In the genomic region with DNA sequence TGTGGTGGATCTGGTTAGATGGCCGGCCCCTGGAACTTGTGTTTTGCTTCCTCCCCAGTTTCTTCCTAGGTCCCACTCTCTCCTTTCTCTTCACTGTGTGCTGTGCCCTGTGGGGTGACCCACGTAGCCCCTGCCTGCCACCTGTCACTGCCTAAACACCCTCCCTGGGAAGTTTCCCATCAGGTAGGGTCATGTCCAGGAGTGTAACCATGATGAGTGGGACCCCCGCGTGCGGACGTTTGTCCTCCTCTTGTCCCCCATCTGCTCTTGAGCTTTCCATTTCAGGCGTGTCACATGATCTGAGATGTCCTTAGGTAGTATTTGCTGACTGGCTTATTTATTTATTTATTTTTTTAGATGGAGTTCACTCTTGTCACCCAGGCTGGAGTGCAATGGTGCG, we compare ENCODE assay signal across 1 cellular context.
TF ChIP-seq lines count a peak whose summit lies in the region.

No MANE protein-coding gene starts in this region.

TF ChIP-seq in H1, 55 proteins besides CTCF, POLR2A, EP300 and RAD21:
- TF ChIP-seq SP4 (IDR thresholded peaks at IDR 0.05; ENCODE audit: low read length) (no peak), POU5F1 (IDR thresholded peaks at IDR 0.05; ENCODE audit: low read depth, low read length) (no peak), SIX5 (IDR thresholded peaks at IDR 0.05; ENCODE audit: low read depth, low read length) (no peak), RNF2 (IDR thresholded peaks at IDR 0.05; ENCODE audit: borderline replicate concordance, low read depth, low read length, missing control alignments, poor library complexity, severe bottlenecking) (no peak)
- TF ChIP-seq, protein P1, sequence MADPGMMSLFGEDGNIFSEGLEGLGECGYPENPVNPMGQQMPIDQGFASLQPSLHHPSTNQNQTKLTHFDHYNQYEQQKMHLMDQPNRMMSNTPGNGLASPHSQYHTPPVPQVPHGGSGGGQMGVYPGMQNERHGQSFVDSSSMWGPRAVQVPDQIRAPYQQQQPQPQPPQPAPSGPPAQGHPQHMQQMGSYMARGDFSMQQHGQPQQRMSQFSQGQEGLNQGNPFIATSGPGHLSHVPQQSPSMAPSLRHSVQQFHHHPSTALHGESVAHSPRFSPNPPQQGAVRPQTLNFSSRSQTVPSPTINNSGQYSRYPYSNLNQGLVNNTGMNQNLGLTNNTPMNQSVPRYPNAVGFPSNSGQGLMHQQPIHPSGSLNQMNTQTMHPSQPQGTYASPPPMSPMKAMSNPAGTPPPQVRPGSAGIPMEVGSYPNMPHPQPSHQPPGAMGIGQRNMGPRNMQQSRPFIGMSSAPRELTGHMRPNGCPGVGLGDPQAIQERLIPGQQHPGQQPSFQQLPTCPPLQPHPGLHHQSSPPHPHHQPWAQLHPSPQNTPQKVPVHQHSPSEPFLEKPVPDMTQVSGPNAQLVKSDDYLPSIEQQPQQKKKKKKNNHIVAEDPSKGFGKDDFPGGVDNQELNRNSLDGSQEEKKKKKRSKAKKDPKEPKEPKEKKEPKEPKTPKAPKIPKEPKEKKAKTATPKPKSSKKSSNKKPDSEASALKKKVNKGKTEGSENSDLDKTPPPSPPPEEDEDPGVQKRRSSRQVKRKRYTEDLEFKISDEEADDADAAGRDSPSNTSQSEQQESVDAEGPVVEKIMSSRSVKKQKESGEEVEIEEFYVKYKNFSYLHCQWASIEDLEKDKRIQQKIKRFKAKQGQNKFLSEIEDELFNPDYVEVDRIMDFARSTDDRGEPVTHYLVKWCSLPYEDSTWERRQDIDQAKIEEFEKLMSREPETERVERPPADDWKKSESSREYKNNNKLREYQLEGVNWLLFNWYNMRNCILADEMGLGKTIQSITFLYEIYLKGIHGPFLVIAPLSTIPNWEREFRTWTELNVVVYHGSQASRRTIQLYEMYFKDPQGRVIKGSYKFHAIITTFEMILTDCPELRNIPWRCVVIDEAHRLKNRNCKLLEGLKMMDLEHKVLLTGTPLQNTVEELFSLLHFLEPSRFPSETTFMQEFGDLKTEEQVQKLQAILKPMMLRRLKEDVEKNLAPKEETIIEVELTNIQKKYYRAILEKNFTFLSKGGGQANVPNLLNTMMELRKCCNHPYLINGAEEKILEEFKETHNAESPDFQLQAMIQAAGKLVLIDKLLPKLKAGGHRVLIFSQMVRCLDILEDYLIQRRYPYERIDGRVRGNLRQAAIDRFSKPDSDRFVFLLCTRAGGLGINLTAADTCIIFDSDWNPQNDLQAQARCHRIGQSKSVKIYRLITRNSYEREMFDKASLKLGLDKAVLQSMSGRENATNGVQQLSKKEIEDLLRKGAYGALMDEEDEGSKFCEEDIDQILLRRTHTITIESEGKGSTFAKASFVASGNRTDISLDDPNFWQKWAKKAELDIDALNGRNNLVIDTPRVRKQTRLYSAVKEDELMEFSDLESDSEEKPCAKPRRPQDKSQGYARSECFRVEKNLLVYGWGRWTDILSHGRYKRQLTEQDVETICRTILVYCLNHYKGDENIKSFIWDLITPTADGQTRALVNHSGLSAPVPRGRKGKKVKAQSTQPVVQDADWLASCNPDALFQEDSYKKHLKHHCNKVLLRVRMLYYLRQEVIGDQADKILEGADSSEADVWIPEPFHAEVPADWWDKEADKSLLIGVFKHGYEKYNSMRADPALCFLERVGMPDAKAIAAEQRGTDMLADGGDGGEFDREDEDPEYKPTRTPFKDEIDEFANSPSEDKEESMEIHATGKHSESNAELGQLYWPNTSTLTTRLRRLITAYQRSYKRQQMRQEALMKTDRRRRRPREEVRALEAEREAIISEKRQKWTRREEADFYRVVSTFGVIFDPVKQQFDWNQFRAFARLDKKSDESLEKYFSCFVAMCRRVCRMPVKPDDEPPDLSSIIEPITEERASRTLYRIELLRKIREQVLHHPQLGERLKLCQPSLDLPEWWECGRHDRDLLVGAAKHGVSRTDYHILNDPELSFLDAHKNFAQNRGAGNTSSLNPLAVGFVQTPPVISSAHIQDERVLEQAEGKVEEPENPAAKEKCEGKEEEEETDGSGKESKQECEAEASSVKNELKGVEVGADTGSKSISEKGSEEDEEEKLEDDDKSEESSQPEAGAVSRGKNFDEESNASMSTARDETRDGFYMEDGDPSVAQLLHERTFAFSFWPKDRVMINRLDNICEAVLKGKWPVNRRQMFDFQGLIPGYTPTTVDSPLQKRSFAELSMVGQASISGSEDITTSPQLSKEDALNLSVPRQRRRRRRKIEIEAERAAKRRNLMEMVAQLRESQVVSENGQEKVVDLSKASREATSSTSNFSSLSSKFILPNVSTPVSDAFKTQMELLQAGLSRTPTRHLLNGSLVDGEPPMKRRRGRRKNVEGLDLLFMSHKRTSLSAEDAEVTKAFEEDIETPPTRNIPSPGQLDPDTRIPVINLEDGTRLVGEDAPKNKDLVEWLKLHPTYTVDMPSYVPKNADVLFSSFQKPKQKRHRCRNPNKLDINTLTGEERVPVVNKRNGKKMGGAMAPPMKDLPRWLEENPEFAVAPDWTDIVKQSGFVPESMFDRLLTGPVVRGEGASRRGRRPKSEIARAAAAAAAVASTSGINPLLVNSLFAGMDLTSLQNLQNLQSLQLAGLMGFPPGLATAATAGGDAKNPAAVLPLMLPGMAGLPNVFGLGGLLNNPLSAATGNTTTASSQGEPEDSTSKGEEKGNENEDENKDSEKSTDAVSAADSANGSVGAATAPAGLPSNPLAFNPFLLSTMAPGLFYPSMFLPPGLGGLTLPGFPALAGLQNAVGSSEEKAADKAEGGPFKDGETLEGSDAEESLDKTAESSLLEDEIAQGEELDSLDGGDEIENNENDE (IDR thresholded peaks at IDR 0.05; ENCODE audit: insufficient replicate concordance, low read length): no peak
